Comparison of ENCODE assay signal across 8 cellular contexts in the genomic region with DNA sequence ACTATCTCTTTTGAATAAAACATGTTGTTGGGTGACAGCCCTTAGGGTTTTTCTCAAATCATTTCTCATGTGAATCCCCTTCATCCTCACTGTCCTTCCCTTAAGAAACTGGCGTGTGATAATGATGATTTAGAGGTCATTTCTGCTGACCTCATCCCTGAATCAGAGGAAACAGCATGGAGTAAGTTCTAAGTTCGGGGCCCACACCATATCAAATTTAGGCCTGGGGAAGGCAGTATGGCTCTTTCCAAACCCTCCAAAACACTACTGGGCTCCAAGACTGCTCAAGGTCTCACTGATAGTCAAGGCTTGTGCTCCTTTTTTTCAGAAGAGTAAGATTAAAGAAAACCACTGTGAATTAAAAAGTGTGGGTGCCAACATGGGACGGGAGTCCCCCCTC. TPM values are rescaled to one million over a fixed set of nuclear protein-coding genes. Genes with fewer than 3 reads are reported as not detected.
A peak's percentile ranks its signal among the peaks of the same experiment; 100 is the strongest.
DNase-seq lines count a peak whose midpoint lies in the region; ATAC-seq, FAIRE-seq and TF ChIP-seq lines count a peak whose summit lies in the region.

No MANE protein-coding gene starts in this region.

- peaks cover 6% of the 10 kb centered on the region for H3F3A ChIP-seq in Loucy (ENCODE audit: low read depth)

- peak overlapping the region; percentile 97 for H3K9ac ChIP-seq in Loucy (ENCODE audit: low read depth, low read length, poor library complexity, severe bottlenecking)

- DNase-seq in AG04450 (ENCODE audit: low read depth, low spot score) (no peak), frontal cortex (ENCODE audit: low spot score in 2 of 2) (no peak), iPS-NIHi7 (ENCODE audit: extremely low spot score) (no peak)
- no peak for DNase-seq in central memory CD8-positive, alpha-beta T cell (ENCODE audit: low spot score in 2 of 2)
- no peak for DNase-seq in naive thymus-derived CD8-positive, alpha-beta T cell

- H3K79me2 ChIP-seq in Loucy (ENCODE audit: insufficient read depth, low read length): peaks cover 89% of the 10 kb centered on the region

- FAIRE-seq in frontal cortex (lab: Jason Lieb, UNC): no peak

- CTCF ChIA-PET in AG04450 (lab: Charles Lee): interaction anchor here (0.6 to 1.9 kb wide), 7 partner anchors 14 to 217 kb away, joined by 3 to 13 read pairs (median 5); no protein-coding TSS in a partner anchor

- no peaks in the 10 kb centered on the region for H3K27me3 ChIP-seq in AG04450 (ENCODE audit: control insufficient read depth, insufficient read depth, low read length)
- peaks cover 7% of the 10 kb centered on the region for H3K27me3 ChIP-seq in Loucy (ENCODE audit: insufficient read depth, low read length, poor library complexity, severe bottlenecking)

- no peak overlapping the region for H3K27ac Mint-ChIP-seq in central memory CD8-positive, alpha-beta T cell (ENCODE audit: low read depth)
- peak overlapping the region; percentile 37 to 91 (median 82) for H3K27ac Mint-ChIP-seq in naive thymus-derived CD8-positive, alpha-beta T cell

- peaks cover 29% of the 10 kb centered on the region for H3K4me1 Mint-ChIP-seq in central memory CD8-positive, alpha-beta T cell
- H3K4me1 Mint-ChIP-seq in naive thymus-derived CD8-positive, alpha-beta T cell: peaks cover 21 to 48% (median 47%) of the 10 kb centered on the region in 4 donors

- H3K9me3 ChIP-seq in AG04450 (ENCODE audit: control insufficient read depth, insufficient read depth, low read length) (peaks cover 2% of the 10 kb centered on the region; the same call in 1 of the 2 replicates), Loucy (ENCODE audit: insufficient read depth, low read depth, low read length) (no peaks in the 10 kb centered on the region)

- POLR2A ChIA-PET in AG04450 (lab: Yijun Ruan, JAX): interaction anchor here (0.6 to 4.9 kb wide), 5 partner anchors 12 to 190 kb away, joined by 3 to 26 read pairs (median 4); a partner anchor contains a TSS
- POLR2A ChIA-PET in naive thymus-derived CD8-positive, alpha-beta T cell (lab: Charles Lee): interaction anchor here (0.6 to 2.4 kb wide), 4 partner anchors 19 to 672 kb away, joined by 3 to 21 read pairs (median 10); a partner anchor contains a TSS

- H4K20me1 ChIP-seq in Loucy (ENCODE audit: insufficient read depth, low read length, poor library complexity, severe bottlenecking): no peaks in the 10 kb centered on the region

- peak overlapping the region; percentile 95 for H3K4me2 ChIP-seq in Loucy (ENCODE audit: low read depth, low read length, poor library complexity, severe bottlenecking)

- H3K36me3 ChIP-seq in Loucy (ENCODE audit: insufficient read depth, low read length): peaks cover 7% of the 10 kb centered on the region; the same call in 1 of the 2 replicates

- H3K4me3 Mint-ChIP-seq in central memory CD8-positive, alpha-beta T cell: peak overlapping the region; percentile 85
- peak overlapping the region; percentile 80 to 100 (median 96) for H3K4me3 Mint-ChIP-seq in naive thymus-derived CD8-positive, alpha-beta T cell

- no peaks in the 10 kb centered on the region for H3K9me3 Mint-ChIP-seq in central memory CD8-positive, alpha-beta T cell
- no peaks in the 10 kb centered on the region for H3K9me3 Mint-ChIP-seq in naive thymus-derived CD8-positive, alpha-beta T cell

- peaks cover 5% of the 10 kb centered on the region for H3K36me3 Mint-ChIP-seq in central memory CD8-positive, alpha-beta T cell (ENCODE audit: insufficient read depth)
- H3K36me3 Mint-ChIP-seq in naive thymus-derived CD8-positive, alpha-beta T cell: no peaks in the 10 kb centered on the region

- H3K4me1 ChIP-seq in Loucy (ENCODE audit: insufficient read depth, low read length, poor library complexity, severe bottlenecking): peaks cover 66% of the 10 kb centered on the region

- H3K27me3 Mint-ChIP-seq in central memory CD8-positive, alpha-beta T cell: peaks cover 26% of the 10 kb centered on the region
- peaks cover 0 to 2% (median 0%) of the 10 kb centered on the region in 5 donors for H3K27me3 Mint-ChIP-seq in naive thymus-derived CD8-positive, alpha-beta T cell

- H3K27ac ChIP-seq in AG04450 (ENCODE audit: low read depth, low read length): no peak overlapping the region

- no peak overlapping the region for H2AFZ ChIP-seq in Loucy (ENCODE audit: low read length)

- peak overlapping the region; percentile 92 for H3K4me3 ChIP-seq in AG04450 (ENCODE audit: low read depth, low read length)
- peak overlapping the region; percentile 94 for H3K4me3 ChIP-seq in Loucy (ENCODE audit: low read length, poor library complexity, severe bottlenecking)

- no peak for ATAC-seq in central memory CD8-positive, alpha-beta T cell (replicated peaks; ENCODE audit: extremely low read depth, poor library complexity, severe bottlenecking)
- ATAC-seq in naive thymus-derived CD8-positive, alpha-beta T cell: no peak
- ATAC-seq in HG02938 (IDR thresholded peaks at IDR 0.05; ENCODE audit: unreplicated experiment): no peak
- no peak for ATAC-seq in HG03439 (IDR thresholded peaks at IDR 0.05; ENCODE audit: unreplicated experiment)

- H3K9me2 ChIP-seq in Loucy (replicated peaks; ENCODE audit: low read depth, low read length): no peaks in the 10 kb centered on the region

- TF ChIP-seq CTCF in AG04450 (IDR thresholded peaks at IDR 0.05; ENCODE audit: low read depth, low read length) (no peak), Loucy (conservative IDR thresholded peaks at IDR 0.05; ENCODE audit: low read length) (no peak)

RNA-seq across cellular contexts. Expression of a gene that starts 0.9 kb away (rescaled TPM):
- polyA plus RNA-seq in AG04450 (2011; rRNA removed): 34.3 and 36.3 TPM in 2 replicates
- polyA minus RNA-seq in AG04450 (2011; rRNA and poly(A)+ RNA removed): 12.7 and 15.3 TPM in 2 replicates
- 1 to 10 TPM; 4.1 to 5.5 TPM for total RNA-seq in naive thymus-derived CD8-positive, alpha-beta T cell
- 10 to 100 TPM in 1 of 3 donors, 1 to 10 TPM in 2; 8.5 to 12.2 (median 8.6) TPM for polyA plus RNA-seq in naive thymus-derived CD8-positive, alpha-beta T cell
- total RNA-seq in frontal cortex: 2.4 TPM

RNA-seq across cellular contexts. Expression of a gene that starts 18.9 kb away (rescaled TPM):
- polyA plus RNA-seq in AG04450 (2011; rRNA removed): 54.6 and 61.1 TPM in 2 replicates
- polyA minus RNA-seq in AG04450 (2011; rRNA and poly(A)+ RNA removed): 76.5 TPM in 2 replicates
- total RNA-seq in naive thymus-derived CD8-positive, alpha-beta T cell: 10 to 100 TPM; 44.1 to 49.4 TPM
- polyA plus RNA-seq in naive thymus-derived CD8-positive, alpha-beta T cell: 10 to 100 TPM in 1 of 3 donors, 1 to 10 TPM in 2; 8.1 to 11.5 (median 9.5) TPM
- 88.9 TPM for total RNA-seq in frontal cortex
